1 cellular context compared by ENCODE assay signal in the genomic region with DNA sequence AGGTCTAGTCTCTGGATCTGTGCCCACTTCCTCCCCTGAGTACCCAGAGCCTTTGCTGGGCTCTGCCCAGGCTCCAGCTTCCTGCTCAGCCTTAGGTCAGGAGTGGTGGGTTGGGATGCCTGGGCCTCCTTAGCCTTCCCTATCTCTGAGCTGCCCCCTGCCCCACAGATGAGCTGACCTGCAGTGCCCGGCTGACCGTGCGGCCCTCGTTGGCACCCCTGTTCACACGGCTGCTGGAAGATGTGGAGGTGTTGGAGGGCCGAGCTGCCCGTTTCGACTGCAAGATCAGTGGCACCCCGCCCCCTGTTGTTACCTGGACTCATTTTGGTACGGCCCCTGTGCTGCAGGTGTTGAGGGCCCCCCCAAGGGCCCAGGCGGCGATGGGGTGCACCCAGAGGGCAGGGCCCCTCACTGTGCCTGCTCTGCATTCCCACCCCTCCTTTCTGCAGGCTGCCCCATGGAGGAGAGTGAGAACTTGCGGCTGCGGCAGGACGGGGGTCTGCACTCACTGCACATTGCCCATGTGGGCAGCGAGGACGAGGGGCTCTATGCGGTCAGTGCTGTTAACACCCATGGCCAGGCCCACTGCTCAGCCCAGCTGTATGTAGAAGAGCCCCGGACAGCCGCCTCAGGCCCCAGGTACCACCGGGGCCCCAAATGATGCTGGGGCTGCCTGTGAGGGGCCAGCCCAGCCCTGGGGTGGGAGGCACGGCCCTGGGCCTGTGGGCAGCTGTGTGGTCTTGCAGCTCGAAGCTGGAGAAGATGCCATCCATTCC.
TF ChIP-seq lines count a peak whose summit lies in the region.

No MANE protein-coding gene starts in this region.

TF ChIP-seq in H1, 55 proteins besides CTCF, POLR2A, EP300 and RAD21:
- TF ChIP-seq POU5F1 (IDR thresholded peaks at IDR 0.05; ENCODE audit: low read depth, low read length): no peak
- no peak for TF ChIP-seq POLR2AphosphoS5 (IDR thresholded peaks at IDR 0.05; ENCODE audit: low read depth, low read length)
- TF ChIP-seq KDM5A (IDR thresholded peaks at IDR 0.05; ENCODE audit: low read length): no peak
- TF ChIP-seq CBX8 (IDR thresholded peaks at IDR 0.05; ENCODE audit: borderline replicate concordance, low read depth, low read length): no peak
- TF ChIP-seq, protein P1, sequence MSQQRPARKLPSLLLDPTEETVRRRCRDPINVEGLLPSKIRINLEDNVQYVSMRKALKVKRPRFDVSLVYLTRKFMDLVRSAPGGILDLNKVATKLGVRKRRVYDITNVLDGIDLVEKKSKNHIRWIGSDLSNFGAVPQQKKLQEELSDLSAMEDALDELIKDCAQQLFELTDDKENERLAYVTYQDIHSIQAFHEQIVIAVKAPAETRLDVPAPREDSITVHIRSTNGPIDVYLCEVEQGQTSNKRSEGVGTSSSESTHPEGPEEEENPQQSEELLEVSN (IDR thresholded peaks at IDR 0.05): no peak
- TF ChIP-seq BCL11A (IDR thresholded peaks at IDR 0.05; ENCODE audit: low read depth in 2 of 2, low read length in 2 of 2): no peak
- no peak for TF ChIP-seq MAFK (IDR thresholded peaks at IDR 0.05; ENCODE audit: low read depth, low read length)
- TF ChIP-seq SRF (IDR thresholded peaks at IDR 0.05; ENCODE audit: low read depth, low read length): no peak
- TF ChIP-seq, protein P2, sequence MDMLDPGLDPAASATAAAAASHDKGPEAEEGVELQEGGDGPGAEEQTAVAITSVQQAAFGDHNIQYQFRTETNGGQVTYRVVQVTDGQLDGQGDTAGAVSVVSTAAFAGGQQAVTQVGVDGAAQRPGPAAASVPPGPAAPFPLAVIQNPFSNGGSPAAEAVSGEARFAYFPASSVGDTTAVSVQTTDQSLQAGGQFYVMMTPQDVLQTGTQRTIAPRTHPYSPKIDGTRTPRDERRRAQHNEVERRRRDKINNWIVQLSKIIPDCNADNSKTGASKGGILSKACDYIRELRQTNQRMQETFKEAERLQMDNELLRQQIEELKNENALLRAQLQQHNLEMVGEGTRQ (IDR thresholded peaks at IDR 0.05; ENCODE audit: low read length): no peak
- no peak for TF ChIP-seq ATF3 (IDR thresholded peaks at IDR 0.05; ENCODE audit: insufficient read depth, low read depth, low read length)
- TF ChIP-seq EGR1 (IDR thresholded peaks at IDR 0.05; ENCODE audit: borderline replicate concordance, low read depth, low read length): no peak
- TF ChIP-seq CHD2 (IDR thresholded peaks at IDR 0.05; ENCODE audit: low read length): no peak
- TF ChIP-seq BRCA1 (IDR thresholded peaks at IDR 0.05; ENCODE audit: low read depth, low read length): no peak
- no peak for TF ChIP-seq ATF2 (IDR thresholded peaks at IDR 0.05; ENCODE audit: low read length)
